23 cellular contexts compared by ENCODE assay signal in genomic region chr12:67916266-67916970, GRCh38.
DNase-seq lines count a peak whose midpoint lies in the region; ATAC-seq and TF ChIP-seq lines count a peak whose summit lies in the region.
"Had no signal": no experiment of that assay in that cellular context is flagged by ENCODE, and none has a peak within 500 bp of the region (broad histone marks: within the 10 kb centered on the region; RNA-seq: fewer than 3 reads in every experiment).

No MANE protein-coding gene starts in this region.

- H3K4me3 Mint-ChIP-seq in activated CD4-positive, alpha-beta memory T cell treated with anti-CD3 and anti-CD28 coated beads for 36 hours, result no peak overlapping the region
- H3K4me3 Mint-ChIP-seq in activated CD4-positive, alpha-beta memory T cell treated with anti-CD3 and anti-CD28 coated beads, Interleukin-2, amount 10 ng/mL, durations not matched to agents 7 days and 5 days, result no peak overlapping the region
- H3K4me3 Mint-ChIP-seq: activated naive CD8-positive, alpha-beta T cell; activated T-helper 1 cell treated with anti-CD3 and anti-CD28 coated beads, Interleukin-12 subunit alpha, Interleukin-12 subunit beta, Interleukin-2, Interleukin-4 antibody, amounts not matched to agents 30 ng/mL and 10 ng/mL and 1 ng/mL, durations not matched to agents 14 hours and 24 hours and 36 hours had no signal

- CTCF ChIA-PET in activated CD4-positive, alpha-beta memory T cell treated with anti-CD3 and anti-CD28 coated beads for 36 hours (lab: Charles Lee), result no interaction called here
- CTCF ChIA-PET in activated CD4-positive, alpha-beta memory T cell treated with anti-CD3 and anti-CD28 coated beads, Interleukin-2, amount 10 ng/mL, durations not matched to agents 7 days and 5 days (lab: Charles Lee), result no interaction called here
- CTCF ChIA-PET in HEK293 (lab: Yijun Ruan, JAX), result interaction anchor here (0.9 kb wide), 1 partner anchor 22 kb away, joined by 3 read pairs; no protein-coding TSS in a partner anchor

- peaks cover 16% of the 10 kb centered on the region for H3K4me1 Mint-ChIP-seq in activated CD4-positive, alpha-beta memory T cell treated with anti-CD3 and anti-CD28 coated beads for 36 hours (ENCODE audit: low read depth)
- no peaks in the 10 kb centered on the region for H3K4me1 Mint-ChIP-seq in activated CD4-positive, alpha-beta memory T cell treated with anti-CD3 and anti-CD28 coated beads, Interleukin-2, amount 10 ng/mL, durations not matched to agents 7 days and 5 days

- no peak overlapping the region for H3K9ac ChIP-seq in smooth muscle cell (ENCODE audit: low read depth)
- H3K9ac ChIP-seq: BLaER1, KMS-11 had no signal

- no peak for ATAC-seq in left lobe of liver
- ATAC-seq: A549; activated CD4-positive, CD25-positive, alpha-beta regulatory T cell treated with anti-CD3 and anti-CD28 coated beads, Interleukin-2, amount 50 U/mL, for 24 hours had no signal

- no peak overlapping the region for H3K27ac Mint-ChIP-seq in activated CD4-positive, alpha-beta memory T cell treated with anti-CD3 and anti-CD28 coated beads for 36 hours
- H3K27ac Mint-ChIP-seq in activated CD4-positive, alpha-beta memory T cell treated with anti-CD3 and anti-CD28 coated beads, Interleukin-2, amount 10 ng/mL, durations not matched to agents 7 days and 5 days, result no peak overlapping the region
- H3K27ac Mint-ChIP-seq: activated naive CD8-positive, alpha-beta T cell; activated T-helper 1 cell treated with anti-CD3 and anti-CD28 coated beads, Interleukin-12 subunit alpha, Interleukin-12 subunit beta, Interleukin-2, Interleukin-4 antibody, amounts not matched to agents 30 ng/mL and 10 ng/mL and 1 ng/mL, durations not matched to agents 14 hours and 24 hours and 36 hours had no signal

- WGBS in smooth muscle cell (ENCODE audit: low lambda C conversion rate), result 71% methylated on average over 5 of the region's 5 CpGs

- POLR2A ChIA-PET in activated CD4-positive, alpha-beta memory T cell treated with anti-CD3 and anti-CD28 coated beads for 36 hours (lab: Charles Lee), result no interaction called here
- POLR2A ChIA-PET in activated CD4-positive, alpha-beta memory T cell treated with anti-CD3 and anti-CD28 coated beads, Interleukin-2, amount 10 ng/mL, durations not matched to agents 7 days and 5 days (lab: Charles Lee), result no interaction called here
- POLR2A ChIA-PET in HEK293 (lab: Yijun Ruan, JAX), result no interaction called here

- no peaks in the 10 kb centered on the region for H3K79me2 ChIP-seq in smooth muscle cell (ENCODE audit: low read depth)

- H3K36me3 ChIP-seq in HEK293 (ENCODE audit: control insufficient read depth in 2 of 2, insufficient read depth in 1 of 2, low read length in 2 of 2) (no peaks in the 10 kb centered on the region), smooth muscle cell (ENCODE audit: low read depth) (no peaks in the 10 kb centered on the region), MG63 (no peaks in the 10 kb centered on the region)
- H3K36me3 ChIP-seq: BLaER1, suprapubic skin had no signal

- no peaks in the 10 kb centered on the region for H3K27me3 ChIP-seq in smooth muscle cell (ENCODE audit: low read depth)
- H3K27me3 ChIP-seq in MG63, result no peaks in the 10 kb centered on the region
- H3K27me3 ChIP-seq: BLaER1, suprapubic skin had no signal

- no peaks in the 10 kb centered on the region for H3K36me3 Mint-ChIP-seq in activated CD4-positive, alpha-beta memory T cell treated with anti-CD3 and anti-CD28 coated beads for 36 hours
- no peaks in the 10 kb centered on the region for H3K36me3 Mint-ChIP-seq in activated CD4-positive, alpha-beta memory T cell treated with anti-CD3 and anti-CD28 coated beads, Interleukin-2, amount 10 ng/mL, durations not matched to agents 7 days and 5 days (ENCODE audit: low read depth)

- peaks cover 7% of the 10 kb centered on the region for H3K27me3 Mint-ChIP-seq in activated CD4-positive, alpha-beta memory T cell treated with anti-CD3 and anti-CD28 coated beads for 36 hours
- H3K27me3 Mint-ChIP-seq in activated CD4-positive, alpha-beta memory T cell treated with anti-CD3 and anti-CD28 coated beads, Interleukin-2, amount 10 ng/mL, durations not matched to agents 7 days and 5 days, result peaks cover 4% of the 10 kb centered on the region
- H3K27me3 Mint-ChIP-seq: activated naive CD8-positive, alpha-beta T cell had no signal

- H4K20me1 ChIP-seq in smooth muscle cell (ENCODE audit: low read depth), result no peaks in the 10 kb centered on the region
- H4K20me1 ChIP-seq: BLaER1 had no signal

- no peak overlapping the region for H3K4me2 ChIP-seq in smooth muscle cell
- H3K4me2 ChIP-seq: A549, BLaER1, KMS-11 had no signal

- intact Hi-C loops in activated CD4-positive, alpha-beta memory T cell treated with anti-CD3 and anti-CD28 coated beads for 36 hours (cut with micrococcal nuclease), result no loop called here

- H3K4me3 ChIP-seq in HEK293 (ENCODE audit: low read depth, low read length) (no peak overlapping the region), fibroblast of mammary gland (ENCODE audit: control insufficient read depth, low read depth, low read length) (no peak overlapping the region), smooth muscle cell (no peak overlapping the region), MG63 (no peak overlapping the region)
- H3K4me3 ChIP-seq: A549, BLaER1, suprapubic skin had no signal

- H2AFZ ChIP-seq in smooth muscle cell (ENCODE audit: low read depth), result no peak overlapping the region

- H3K9me3 ChIP-seq in HEK293 (ENCODE audit: control insufficient read depth, insufficient read depth, low read depth, low read length), result no peaks in the 10 kb centered on the region
- no peaks in the 10 kb centered on the region for H3K9me3 ChIP-seq in smooth muscle cell (replicated peaks; ENCODE audit: low read depth)
- no peaks in the 10 kb centered on the region for H3K9me3 ChIP-seq in MG63
- H3K9me3 ChIP-seq: A549, BLaER1, suprapubic skin had no signal

- no peaks in the 10 kb centered on the region for H3F3A ChIP-seq in smooth muscle cell (ENCODE audit: low read depth)

- TF ChIP-seq CTCF in HEK293 (tag by site-specific recombination; IDR thresholded peaks at IDR 0.05), result no peak
- no peak for TF ChIP-seq CTCF in fibroblast of mammary gland (conservative IDR thresholded peaks at IDR 0.05; ENCODE audit: control insufficient read depth, insufficient read depth, low read depth, low read length)
- TF ChIP-seq CTCF in smooth muscle cell (IDR thresholded peaks at IDR 0.05; ENCODE audit: borderline replicate concordance, insufficient read depth, poor library complexity, severe bottlenecking), result no peak
- TF ChIP-seq CTCF in GM13976 (IDR thresholded peaks at IDR 0.05; ENCODE audit: borderline replicate concordance, control extremely low read depth, extremely low read depth, insufficient read depth, missing control alignments), result no peak

- no peaks in the 10 kb centered on the region; the same call in 1 of the 2 replicates for H3K4me1 ChIP-seq in HEK293 (ENCODE audit: control insufficient read depth, insufficient read depth, low read length)
- H3K4me1 ChIP-seq in smooth muscle cell (ENCODE audit: low read depth), result peaks cover 12% of the 10 kb centered on the region
- H3K4me1 ChIP-seq: suprapubic skin had no signal

- in situ Hi-C loops in GM13976 (cut with MboI; ENCODE audit: low sequenced_read_pairs, unreplicated experiment), result no loop called here

- no peak overlapping the region for H3K27ac ChIP-seq in HEK293 (ENCODE audit: extremely low read depth, low read depth, low read length)
- peak overlapping the region; percentile 67 for H3K27ac ChIP-seq in smooth muscle cell (ENCODE audit: low read depth)
- H3K27ac ChIP-seq: A549, BLaER1, epithelial cell of prostate, KMS-11, suprapubic skin had no signal

- no peaks in the 10 kb centered on the region for H3K9me3 Mint-ChIP-seq in activated CD4-positive, alpha-beta memory T cell treated with anti-CD3 and anti-CD28 coated beads for 36 hours
- no peaks in the 10 kb centered on the region for H3K9me3 Mint-ChIP-seq in activated CD4-positive, alpha-beta memory T cell treated with anti-CD3 and anti-CD28 coated beads, Interleukin-2, amount 10 ng/mL, durations not matched to agents 7 days and 5 days

- DNase-seq in activated CD4-positive, alpha-beta memory T cell treated with anti-CD3 and anti-CD28 coated beads for 36 hours, result peak; percentile 26
- DNase-seq in activated CD4-positive, alpha-beta memory T cell treated with anti-CD3 and anti-CD28 coated beads, Interleukin-2, amount 10 ng/mL, durations not matched to agents 7 days and 5 days, result no peak
- DNase-seq in fibroblast of mammary gland (ENCODE audit: low read depth) (peak; percentile 30), smooth muscle cell (lab: John Stamatoyannopoulos, UW; ENCODE audit: unreplicated experiment) (no peak), left lobe of liver (ENCODE audit: low spot score) (no peak), MG63 (no peak), GM13976 (ENCODE audit: low spot score) (no peak)
- DNase-seq: kidney glomerular epithelial cell, NCI-H1092 treated with DMSO at 0.1 percent for 48 hours, NCI-H2029, NCI-H226, NCI-H748 treated with DMSO at 0.1 percent for 48 hours, occipital lobe, T-helper 9 cell had no signal

TF ChIP-seq in HEK293, 187 proteins besides CTCF, POLR2A, EP300 and RAD21 (continues in another document):
- TF ChIP-seq ZNF654 (tag by site-specific recombination; IDR thresholded peaks at IDR 0.05; ENCODE audit: low read depth) (no peak), GLIS1 (tag by site-specific recombination; IDR thresholded peaks at IDR 0.05) (peak; percentile 25; the same call in 1 of the 2 replicates), KLF17 (tag by site-specific recombination; IDR thresholded peaks at IDR 0.05) (no peak), ZBTB7A (tag by site-specific recombination; IDR thresholded peaks at IDR 0.05; ENCODE audit: low read depth) (no peak)

Comparison
In these comparisons a context has a peak if more than half of its experiments do, and no peak if none do; other contexts are left out.
1. DNase-seq: peak in activated CD4-positive, alpha-beta memory T cell treated with anti-CD3 and anti-CD28 coated beads for 36 hours (single experiment) and fibroblast of mammary gland (single experiment); none in activated CD4-positive, alpha-beta memory T cell treated with anti-CD3 and anti-CD28 coated beads, Interleukin-2, amount 10 ng/mL, durations not matched to agents 7 days and 5 days (single experiment), smooth muscle cell (single experiment), left lobe of liver (single experiment), MG63 (single experiment) and GM13976 (single experiment).